In the genomic region with DNA sequence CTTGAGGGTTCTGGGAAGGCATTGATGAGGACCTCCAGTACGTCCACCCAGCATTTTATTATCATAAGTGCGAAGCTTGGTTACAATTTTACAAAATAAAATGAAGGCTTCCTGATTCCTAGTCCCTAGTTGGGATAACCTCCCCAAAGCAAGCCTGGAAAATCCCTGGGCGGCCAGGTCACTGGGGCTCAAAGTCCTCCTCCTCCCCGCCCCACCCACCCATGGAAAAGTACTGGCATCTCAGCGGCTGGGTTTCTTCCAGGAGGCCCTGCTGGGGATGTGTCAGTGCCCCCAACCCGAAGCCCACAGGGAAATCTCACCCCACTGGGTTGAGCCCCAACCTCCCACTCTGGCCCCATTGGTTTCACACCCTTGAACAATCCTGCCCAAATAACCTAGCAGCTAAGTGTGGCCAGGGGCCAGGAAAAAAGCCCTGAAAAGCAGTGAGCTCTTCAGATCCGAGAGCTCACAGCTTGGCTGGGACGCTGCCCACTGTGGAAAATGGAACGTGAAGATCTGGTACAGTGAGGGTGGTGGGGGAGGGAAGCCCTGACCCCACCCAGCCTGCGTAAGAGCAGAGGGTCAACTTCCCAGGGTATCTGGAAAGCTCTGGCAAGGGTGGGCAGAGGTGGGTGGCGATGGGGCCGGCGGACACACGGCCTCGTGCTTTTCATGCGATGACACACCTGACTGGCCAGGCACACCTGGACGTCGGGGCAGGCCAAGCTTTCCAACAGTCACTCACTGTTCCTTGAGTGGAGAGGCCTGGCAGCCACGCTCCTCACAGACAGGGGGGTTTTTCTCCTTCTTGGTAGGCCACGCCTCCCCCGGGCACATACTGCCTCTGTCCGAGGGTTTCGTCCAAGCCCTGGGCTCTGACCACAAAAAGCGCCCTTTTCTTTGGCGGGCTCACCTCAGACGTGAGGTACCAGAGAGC, we compare ENCODE assay signal across 1 cellular context.
TF ChIP-seq lines count a peak whose summit lies in the region.

No MANE protein-coding gene starts in this region.

TF ChIP-seq in HepG2, 621 proteins besides CTCF, POLR2A, EP300 and RAD21 (continued from another document and continues in another):
- TF ChIP-seq, protein P1, sequence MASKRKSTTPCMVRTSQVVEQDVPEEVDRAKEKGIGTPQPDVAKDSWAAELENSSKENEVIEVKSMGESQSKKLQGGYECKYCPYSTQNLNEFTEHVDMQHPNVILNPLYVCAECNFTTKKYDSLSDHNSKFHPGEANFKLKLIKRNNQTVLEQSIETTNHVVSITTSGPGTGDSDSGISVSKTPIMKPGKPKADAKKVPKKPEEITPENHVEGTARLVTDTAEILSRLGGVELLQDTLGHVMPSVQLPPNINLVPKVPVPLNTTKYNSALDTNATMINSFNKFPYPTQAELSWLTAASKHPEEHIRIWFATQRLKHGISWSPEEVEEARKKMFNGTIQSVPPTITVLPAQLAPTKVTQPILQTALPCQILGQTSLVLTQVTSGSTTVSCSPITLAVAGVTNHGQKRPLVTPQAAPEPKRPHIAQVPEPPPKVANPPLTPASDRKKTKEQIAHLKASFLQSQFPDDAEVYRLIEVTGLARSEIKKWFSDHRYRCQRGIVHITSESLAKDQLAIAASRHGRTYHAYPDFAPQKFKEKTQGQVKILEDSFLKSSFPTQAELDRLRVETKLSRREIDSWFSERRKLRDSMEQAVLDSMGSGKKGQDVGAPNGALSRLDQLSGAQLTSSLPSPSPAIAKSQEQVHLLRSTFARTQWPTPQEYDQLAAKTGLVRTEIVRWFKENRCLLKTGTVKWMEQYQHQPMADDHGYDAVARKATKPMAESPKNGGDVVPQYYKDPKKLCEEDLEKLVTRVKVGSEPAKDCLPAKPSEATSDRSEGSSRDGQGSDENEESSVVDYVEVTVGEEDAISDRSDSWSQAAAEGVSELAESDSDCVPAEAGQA (IDR thresholded peaks at IDR 0.05; ENCODE audit: low read depth), result peak; percentile 18; the same call in 1 of the 2 replicates
- TF ChIP-seq, protein P1 (CRISPR knock-in tag; IDR thresholded peaks at IDR 0.05; ENCODE audit: borderline replicate concordance), result no peak
- TF ChIP-seq SSRP1 (CRISPR knock-in tag; IDR thresholded peaks at IDR 0.05), result peak; percentile 86
- TF ChIP-seq ZNF564 (CRISPR knock-in tag; IDR thresholded peaks at IDR 0.05), result 0 out of 2 replicates have a peak, but pooled peaks have one; percentile 16
- TF ChIP-seq YY1 (IDR thresholded peaks at IDR 0.05; ENCODE audit: insufficient read depth, insufficient replicate concordance, low read depth, low read length), result peak; percentile 37
- TF ChIP-seq ZNF883 (CRISPR knock-in tag; IDR thresholded peaks at IDR 0.05; ENCODE audit: not compliant biosample characterization), result peak; percentile 60
- TF ChIP-seq DNMT1 (CRISPR knock-in tag; IDR thresholded peaks at IDR 0.05), result peak; percentile 69; the same call in 1 of the 2 replicates
- 0 out of 2 replicates have a peak, but pooled peaks have one; percentile 37 for TF ChIP-seq ZNF468 (CRISPR knock-in tag; IDR thresholded peaks at IDR 0.05)
- TF ChIP-seq, protein P2, sequence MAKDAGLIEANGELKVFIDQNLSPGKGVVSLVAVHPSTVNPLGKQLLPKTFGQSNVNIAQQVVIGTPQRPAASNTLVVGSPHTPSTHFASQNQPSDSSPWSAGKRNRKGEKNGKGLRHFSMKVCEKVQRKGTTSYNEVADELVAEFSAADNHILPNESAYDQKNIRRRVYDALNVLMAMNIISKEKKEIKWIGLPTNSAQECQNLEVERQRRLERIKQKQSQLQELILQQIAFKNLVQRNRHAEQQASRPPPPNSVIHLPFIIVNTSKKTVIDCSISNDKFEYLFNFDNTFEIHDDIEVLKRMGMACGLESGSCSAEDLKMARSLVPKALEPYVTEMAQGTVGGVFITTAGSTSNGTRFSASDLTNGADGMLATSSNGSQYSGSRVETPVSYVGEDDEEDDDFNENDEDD (CRISPR knock-in tag; IDR thresholded peaks at IDR 0.05; ENCODE audit: borderline replicate concordance), result peak; percentile 39; the same call in 1 of the 2 replicates
- TF ChIP-seq ZNF33B (CRISPR knock-in tag; IDR thresholded peaks at IDR 0.05), result peak; percentile 79; the same call in 1 of the 2 replicates
- TF ChIP-seq, protein P3, sequence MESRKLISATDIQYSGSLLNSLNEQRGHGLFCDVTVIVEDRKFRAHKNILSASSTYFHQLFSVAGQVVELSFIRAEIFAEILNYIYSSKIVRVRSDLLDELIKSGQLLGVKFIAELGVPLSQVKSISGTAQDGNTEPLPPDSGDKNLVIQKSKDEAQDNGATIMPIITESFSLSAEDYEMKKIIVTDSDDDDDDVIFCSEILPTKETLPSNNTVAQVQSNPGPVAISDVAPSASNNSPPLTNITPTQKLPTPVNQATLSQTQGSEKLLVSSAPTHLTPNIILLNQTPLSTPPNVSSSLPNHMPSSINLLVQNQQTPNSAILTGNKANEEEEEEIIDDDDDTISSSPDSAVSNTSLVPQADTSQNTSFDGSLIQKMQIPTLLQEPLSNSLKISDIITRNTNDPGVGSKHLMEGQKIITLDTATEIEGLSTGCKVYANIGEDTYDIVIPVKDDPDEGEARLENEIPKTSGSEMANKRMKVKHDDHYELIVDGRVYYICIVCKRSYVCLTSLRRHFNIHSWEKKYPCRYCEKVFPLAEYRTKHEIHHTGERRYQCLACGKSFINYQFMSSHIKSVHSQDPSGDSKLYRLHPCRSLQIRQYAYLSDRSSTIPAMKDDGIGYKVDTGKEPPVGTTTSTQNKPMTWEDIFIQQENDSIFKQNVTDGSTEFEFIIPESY (CRISPR knock-in tag; IDR thresholded peaks at IDR 0.05), result peak; percentile 71
- TF ChIP-seq, protein P4, sequence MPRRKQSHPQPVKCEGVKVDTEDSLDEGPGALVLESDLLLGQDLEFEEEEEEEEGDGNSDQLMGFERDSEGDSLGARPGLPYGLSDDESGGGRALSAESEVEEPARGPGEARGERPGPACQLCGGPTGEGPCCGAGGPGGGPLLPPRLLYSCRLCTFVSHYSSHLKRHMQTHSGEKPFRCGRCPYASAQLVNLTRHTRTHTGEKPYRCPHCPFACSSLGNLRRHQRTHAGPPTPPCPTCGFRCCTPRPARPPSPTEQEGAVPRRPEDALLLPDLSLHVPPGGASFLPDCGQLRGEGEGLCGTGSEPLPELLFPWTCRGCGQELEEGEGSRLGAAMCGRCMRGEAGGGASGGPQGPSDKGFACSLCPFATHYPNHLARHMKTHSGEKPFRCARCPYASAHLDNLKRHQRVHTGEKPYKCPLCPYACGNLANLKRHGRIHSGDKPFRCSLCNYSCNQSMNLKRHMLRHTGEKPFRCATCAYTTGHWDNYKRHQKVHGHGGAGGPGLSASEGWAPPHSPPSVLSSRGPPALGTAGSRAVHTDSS (CRISPR knock-in tag; conservative IDR thresholded peaks at IDR 0.05), result 0 out of 2 replicates have a peak, but pooled peaks have one; percentile 28
- TF ChIP-seq, protein P5, sequence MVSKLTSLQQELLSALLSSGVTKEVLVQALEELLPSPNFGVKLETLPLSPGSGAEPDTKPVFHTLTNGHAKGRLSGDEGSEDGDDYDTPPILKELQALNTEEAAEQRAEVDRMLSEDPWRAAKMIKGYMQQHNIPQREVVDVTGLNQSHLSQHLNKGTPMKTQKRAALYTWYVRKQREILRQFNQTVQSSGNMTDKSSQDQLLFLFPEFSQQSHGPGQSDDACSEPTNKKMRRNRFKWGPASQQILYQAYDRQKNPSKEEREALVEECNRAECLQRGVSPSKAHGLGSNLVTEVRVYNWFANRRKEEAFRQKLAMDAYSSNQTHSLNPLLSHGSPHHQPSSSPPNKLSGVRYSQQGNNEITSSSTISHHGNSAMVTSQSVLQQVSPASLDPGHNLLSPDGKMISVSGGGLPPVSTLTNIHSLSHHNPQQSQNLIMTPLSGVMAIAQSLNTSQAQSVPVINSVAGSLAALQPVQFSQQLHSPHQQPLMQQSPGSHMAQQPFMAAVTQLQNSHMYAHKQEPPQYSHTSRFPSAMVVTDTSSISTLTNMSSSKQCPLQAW (CRISPR knock-in tag; IDR thresholded peaks at IDR 0.05), result peak; percentile 76
- TF ChIP-seq, protein P6, sequence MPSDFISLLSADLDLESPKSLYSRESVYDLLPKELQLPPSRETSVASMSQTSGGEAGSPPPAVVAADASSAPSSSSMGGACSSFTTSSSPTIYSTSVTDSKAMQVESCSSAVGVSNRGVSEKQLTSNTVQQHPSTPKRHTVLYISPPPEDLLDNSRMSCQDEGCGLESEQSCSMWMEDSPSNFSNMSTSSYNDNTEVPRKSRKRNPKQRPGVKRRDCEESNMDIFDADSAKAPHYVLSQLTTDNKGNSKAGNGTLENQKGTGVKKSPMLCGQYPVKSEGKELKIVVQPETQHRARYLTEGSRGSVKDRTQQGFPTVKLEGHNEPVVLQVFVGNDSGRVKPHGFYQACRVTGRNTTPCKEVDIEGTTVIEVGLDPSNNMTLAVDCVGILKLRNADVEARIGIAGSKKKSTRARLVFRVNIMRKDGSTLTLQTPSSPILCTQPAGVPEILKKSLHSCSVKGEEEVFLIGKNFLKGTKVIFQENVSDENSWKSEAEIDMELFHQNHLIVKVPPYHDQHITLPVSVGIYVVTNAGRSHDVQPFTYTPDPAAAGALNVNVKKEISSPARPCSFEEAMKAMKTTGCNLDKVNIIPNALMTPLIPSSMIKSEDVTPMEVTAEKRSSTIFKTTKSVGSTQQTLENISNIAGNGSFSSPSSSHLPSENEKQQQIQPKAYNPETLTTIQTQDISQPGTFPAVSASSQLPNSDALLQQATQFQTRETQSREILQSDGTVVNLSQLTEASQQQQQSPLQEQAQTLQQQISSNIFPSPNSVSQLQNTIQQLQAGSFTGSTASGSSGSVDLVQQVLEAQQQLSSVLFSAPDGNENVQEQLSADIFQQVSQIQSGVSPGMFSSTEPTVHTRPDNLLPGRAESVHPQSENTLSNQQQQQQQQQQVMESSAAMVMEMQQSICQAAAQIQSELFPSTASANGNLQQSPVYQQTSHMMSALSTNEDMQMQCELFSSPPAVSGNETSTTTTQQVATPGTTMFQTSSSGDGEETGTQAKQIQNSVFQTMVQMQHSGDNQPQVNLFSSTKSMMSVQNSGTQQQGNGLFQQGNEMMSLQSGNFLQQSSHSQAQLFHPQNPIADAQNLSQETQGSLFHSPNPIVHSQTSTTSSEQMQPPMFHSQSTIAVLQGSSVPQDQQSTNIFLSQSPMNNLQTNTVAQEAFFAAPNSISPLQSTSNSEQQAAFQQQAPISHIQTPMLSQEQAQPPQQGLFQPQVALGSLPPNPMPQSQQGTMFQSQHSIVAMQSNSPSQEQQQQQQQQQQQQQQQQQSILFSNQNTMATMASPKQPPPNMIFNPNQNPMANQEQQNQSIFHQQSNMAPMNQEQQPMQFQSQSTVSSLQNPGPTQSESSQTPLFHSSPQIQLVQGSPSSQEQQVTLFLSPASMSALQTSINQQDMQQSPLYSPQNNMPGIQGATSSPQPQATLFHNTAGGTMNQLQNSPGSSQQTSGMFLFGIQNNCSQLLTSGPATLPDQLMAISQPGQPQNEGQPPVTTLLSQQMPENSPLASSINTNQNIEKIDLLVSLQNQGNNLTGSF (CRISPR knock-in tag; IDR thresholded peaks at IDR 0.05), result peak; percentile 76; the same call in 1 of the 2 replicates
- peak; percentile 45; the same call in 1 of the 2 replicates for TF ChIP-seq ZNF263 (CRISPR knock-in tag; IDR thresholded peaks at IDR 0.05)
- TF ChIP-seq IRX3 (CRISPR knock-in tag; IDR thresholded peaks at IDR 0.05; ENCODE audit: borderline replicate concordance, low read depth), result 0 out of 2 replicates have a peak, but pooled peaks have one; percentile 37
- TF ChIP-seq ZNF224 (CRISPR knock-in tag; IDR thresholded peaks at IDR 0.05), result 0 out of 2 replicates have a peak, but pooled peaks have one; percentile 28
- TF ChIP-seq ZBTB3 (CRISPR knock-in tag; IDR thresholded peaks at IDR 0.05; ENCODE audit: borderline replicate concordance, low read depth), result 0 out of 2 replicates have a peak, but pooled peaks have one; percentile 29
- TF ChIP-seq HDAC2 (CRISPR knock-in tag; IDR thresholded peaks at IDR 0.05), result 0 out of 2 replicates have a peak, but pooled peaks have one; percentile 23
- TF ChIP-seq ZBTB8A (CRISPR knock-in tag; IDR thresholded peaks at IDR 0.05; ENCODE audit: borderline replicate concordance, low read depth), result 0 out of 2 replicates have a peak, but pooled peaks have one; percentile 55
- TF ChIP-seq ZSCAN21 (CRISPR knock-in tag; IDR thresholded peaks at IDR 0.05; ENCODE audit: borderline replicate concordance), result peak; percentile 27; the same call in 1 of the 2 replicates
- TF ChIP-seq, protein P7, sequence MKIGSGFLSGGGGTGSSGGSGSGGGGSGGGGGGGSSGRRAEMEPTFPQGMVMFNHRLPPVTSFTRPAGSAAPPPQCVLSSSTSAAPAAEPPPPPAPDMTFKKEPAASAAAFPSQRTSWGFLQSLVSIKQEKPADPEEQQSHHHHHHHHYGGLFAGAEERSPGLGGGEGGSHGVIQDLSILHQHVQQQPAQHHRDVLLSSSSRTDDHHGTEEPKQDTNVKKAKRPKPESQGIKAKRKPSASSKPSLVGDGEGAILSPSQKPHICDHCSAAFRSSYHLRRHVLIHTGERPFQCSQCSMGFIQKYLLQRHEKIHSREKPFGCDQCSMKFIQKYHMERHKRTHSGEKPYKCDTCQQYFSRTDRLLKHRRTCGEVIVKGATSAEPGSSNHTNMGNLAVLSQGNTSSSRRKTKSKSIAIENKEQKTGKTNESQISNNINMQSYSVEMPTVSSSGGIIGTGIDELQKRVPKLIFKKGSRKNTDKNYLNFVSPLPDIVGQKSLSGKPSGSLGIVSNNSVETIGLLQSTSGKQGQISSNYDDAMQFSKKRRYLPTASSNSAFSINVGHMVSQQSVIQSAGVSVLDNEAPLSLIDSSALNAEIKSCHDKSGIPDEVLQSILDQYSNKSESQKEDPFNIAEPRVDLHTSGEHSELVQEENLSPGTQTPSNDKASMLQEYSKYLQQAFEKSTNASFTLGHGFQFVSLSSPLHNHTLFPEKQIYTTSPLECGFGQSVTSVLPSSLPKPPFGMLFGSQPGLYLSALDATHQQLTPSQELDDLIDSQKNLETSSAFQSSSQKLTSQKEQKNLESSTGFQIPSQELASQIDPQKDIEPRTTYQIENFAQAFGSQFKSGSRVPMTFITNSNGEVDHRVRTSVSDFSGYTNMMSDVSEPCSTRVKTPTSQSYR (CRISPR knock-in tag; IDR thresholded peaks at IDR 0.05; ENCODE audit: borderline replicate concordance), result peak; percentile 6; the same call in 1 of the 2 replicates
- no peak for TF ChIP-seq ZNF549 (CRISPR knock-in tag; IDR thresholded peaks at IDR 0.05)
- 0 out of 2 replicates have a peak, but pooled peaks have one; percentile 70 for TF ChIP-seq ZKSCAN8 (CRISPR knock-in tag; IDR thresholded peaks at IDR 0.05; ENCODE audit: borderline replicate concordance)
